In genomic region chr11:122882809-122883681, GRCh38 we compare ENCODE assay signal across 8 cellular contexts. TPM values are rescaled to one million over a fixed set of nuclear protein-coding genes. Genes with fewer than 3 reads are reported as not detected.
DNase-seq lines count a peak whose midpoint lies in the region; ATAC-seq, FAIRE-seq and TF ChIP-seq lines count a peak whose summit lies in the region.

No MANE protein-coding gene starts in this region.

- H3K4me3 ChIP-seq in right cardiac atrium (ENCODE audit: low read length) (peak overlapping the region; percentile 90), rectal smooth muscle tissue (ENCODE audit: low read length) (peak overlapping the region; percentile 57), aorta (ENCODE audit: low read length in 2 of 2) (peak overlapping the region; percentile 66 to 68)

- DNase-seq in GM04503 (ENCODE audit: low read depth) = peak; percentile 77
- peak; percentile 68 for DNase-seq in SKM-1 treated with dmso at 0.1 percent for 144 hours (lab: John Stamatoyannopoulos, UW; ENCODE audit: unreplicated experiment)
- DNase-seq in amniotic stem cell (lab: John Stamatoyannopoulos, UW) = peak; percentile 57
- DNase-seq in right cardiac atrium = peak; percentile 71 to 88 (median 79)
- DNase-seq in aorta = peak; percentile 75 to 88
- no peak for DNase-seq in D721Med (ENCODE audit: insufficient read length, low spot score)

- no peaks in the 10 kb centered on the region for H3K9me3 ChIP-seq in right cardiac atrium (ENCODE audit: control insufficient read depth, low read length)
- no peaks in the 10 kb centered on the region for H3K9me3 ChIP-seq in aorta (ENCODE audit: control insufficient read depth, low read length)

- ATAC-seq in HG03432 (IDR thresholded peaks at IDR 0.05; ENCODE audit: unreplicated experiment) (peak; percentile 63), right cardiac atrium (peak; percentile 91 to 94), aorta (ENCODE audit: low FRiP score) (peak; percentile 74)

- no peak for TF ChIP-seq CTCF in D721Med (IDR thresholded peaks at IDR 0.05; ENCODE audit: insufficient read depth, missing control alignments)

- no peaks in the 10 kb centered on the region for H3K36me3 ChIP-seq in rectal smooth muscle tissue (ENCODE audit: control insufficient read depth, insufficient read depth, low read length)
- no peaks in the 10 kb centered on the region for H3K36me3 ChIP-seq in aorta (ENCODE audit: control insufficient read depth in 1 of 2, insufficient read depth in 2 of 2, low read length in 1 of 2)

- no peaks in the 10 kb centered on the region for H3K27me3 ChIP-seq in right cardiac atrium (ENCODE audit: control insufficient read depth, insufficient read depth)
- H3K27me3 ChIP-seq in rectal smooth muscle tissue (ENCODE audit: control insufficient read depth, insufficient read depth, low read length) = no peaks in the 10 kb centered on the region
- no peaks in the 10 kb centered on the region for H3K27me3 ChIP-seq in aorta (ENCODE audit: control insufficient read depth in 1 of 2, insufficient read depth in 2 of 2, low read length in 1 of 2)

- peak overlapping the region; percentile 50 for H3K27ac ChIP-seq in right cardiac atrium (ENCODE audit: low read length)
- H3K27ac ChIP-seq in rectal smooth muscle tissue (ENCODE audit: low read depth, low read length) = peak overlapping the region; percentile 46
- H3K27ac ChIP-seq in aorta (ENCODE audit: low read depth in 1 of 2, low read length in 2 of 2) = peak overlapping the region in 1 of 2 donors; percentile 30

- peak overlapping the region; percentile 6 for H3K9ac ChIP-seq in rectal smooth muscle tissue (ENCODE audit: low read length)

- WGBS in right cardiac atrium = under 1% methylated on average over 68 of the region's 68 CpGs
- 0 to 1% methylated on average over 44 to 68 of the region's 68 CpGs for WGBS in aorta, 2 donors

- FAIRE-seq in D721Med (lab: Jason Lieb, UNC) = no peak

- H3K4me1 ChIP-seq in right cardiac atrium (ENCODE audit: control insufficient read depth, insufficient read depth, low read length) = no peaks in the 10 kb centered on the region
- H3K4me1 ChIP-seq in rectal smooth muscle tissue (ENCODE audit: control insufficient read depth, insufficient read depth, low read length) = peaks cover 4% of the 10 kb centered on the region
- H3K4me1 ChIP-seq in aorta (ENCODE audit: control insufficient read depth in 1 of 2, insufficient read depth in 2 of 2, low read length in 2 of 2) = no peaks in the 10 kb centered on the region

- intact Hi-C loops in right cardiac atrium (cut with DNase I) (no loop called here), aorta (cut with DNase I) (no loop called here)

RNA-seq across cellular contexts. Expression of gene JHY, which starts 0.5 kb away (rescaled TPM):
- 1 to 10 TPM; 4.8 to 5.6 (median 5.3) TPM for total RNA-seq in right cardiac atrium
- polyA plus RNA-seq in right cardiac atrium = 3.2 TPM
- total RNA-seq in aorta = 1 to 10 TPM; 6.1 to 7.1 TPM
- 1 to 10 TPM; 1.8 to 3.3 TPM for polyA plus RNA-seq in aorta

RNA-seq across cellular contexts. Expression of gene CRTAM, which starts 44.7 kb away (rescaled TPM):
- total RNA-seq in right cardiac atrium (under 1 TPM in 3 of 4 donors, not detected in 1; 0.14 to 0.29 (median 0.25) TPM), aorta (1 to 10 TPM in 1 of 2 donors, under 1 TPM in 1; 0.26 to 1.1 TPM)
- polyA plus RNA-seq in right cardiac atrium (not detected), aorta (not detected)
